8 cellular contexts compared by ENCODE assay signal in genomic region chr11:18526130-18526520, GRCh38. TPM values are rescaled to one million over a fixed set of nuclear protein-coding genes. Genes with fewer than 3 reads are reported as not detected.
DNase-seq lines count a peak whose midpoint lies in the region; ATAC-seq, FAIRE-seq and TF ChIP-seq lines count a peak whose summit lies in the region.

No MANE protein-coding gene starts in this region.

- DNase-seq in activated T-cell treated with anti-CD3 and anti-CD28 coated beads, Interleukin-2, amount 50 U/mL, for 4 hours: no peak
- no peak for DNase-seq in activated T-cell treated with anti-CD3 and anti-CD28 coated beads, Interleukin-2, amount 50 U/mL, for 48 hours
- DNase-seq in amniotic epithelial cell (ENCODE audit: low read depth) (peak; percentile 10), HepG2 (ENCODE audit: low spot score) (no peak), tibial nerve (ENCODE audit: low spot score in 2 of 2) (no peak), SW480 (ENCODE audit: low spot score) (no peak), hippocampal formation (lab: John Stamatoyannopoulos, UW) (no peak)

- TF ChIP-seq CTCF in HepG2 (CRISPR knock-in tag; IDR thresholded peaks at IDR 0.05) (no peak), tibial nerve (IDR thresholded peaks at IDR 0.05) (no peak)

- no peak overlapping the region for H2AFZ ChIP-seq in HepG2 (ENCODE audit: low read length)

- POLR2A ChIA-PET in HepG2 (lab: Yijun Ruan, JAX): interaction anchor here (0.6 to 2.8 kb wide), 22 partner anchors 13 to 525 kb away, joined by 3 to 31 read pairs (median 4); partner anchors contain the start of genes HPS5, LDHA, SPTY2D1 and UEVLD

- H4K20me1 ChIP-seq in HepG2 (ENCODE audit: insufficient read depth, low read length): 0 out of 2 replicates have a peak, but pooled peaks cover 2% of the 10 kb centered on the region

- 1% methylated on average over 8 of the region's 8 CpGs for WGBS in HepG2 (ENCODE audit: low lambda C conversion rate)
- WGBS in tibial nerve, 2 donors: 1 to 2% methylated on average over 8 of the region's 8 CpGs

- H3K4me2 ChIP-seq in HepG2 (ENCODE audit: low read depth, low read length): peak overlapping the region; percentile 72

- H3K9ac ChIP-seq in HepG2 (ENCODE audit: insufficient read depth, low read depth, low read length): peak overlapping the region; percentile 95

- H3K36me3 Mint-ChIP-seq in activated T-cell treated with anti-CD3 and anti-CD28 coated beads, Interleukin-2, amount 50 U/mL, for 4 hours (ENCODE audit: insufficient read depth): peaks cover 18% of the 10 kb centered on the region

- in situ Hi-C loops in HepG2 (cut with HindIII; ENCODE audit: extremely low pct_ligation_motif_present, low pct_unique_long_range_greater_than_20kb): no loop called here

- TF ChIP-seq POLR2A in HepG2 (IDR thresholded peaks at IDR 0.05; ENCODE audit: insufficient read depth in 1 of 2, low read depth in 2 of 2, low read length in 2 of 2) (no peak), tibial nerve (IDR thresholded peaks at IDR 0.05) (no peak)

- TF ChIP-seq EP300 in HepG2 (IDR thresholded peaks at IDR 0.05; ENCODE audit: low read depth in 2 of 2, low read length in 2 of 2): no peak
- no peak for TF ChIP-seq EP300 in HepG2 (CRISPR knock-in tag; IDR thresholded peaks at IDR 0.05; ENCODE audit: borderline replicate concordance)
- no peak for TF ChIP-seq EP300 in tibial nerve (IDR thresholded peaks at IDR 0.05)

- no peaks in the 10 kb centered on the region for H3K9me3 Mint-ChIP-seq in activated T-cell treated with anti-CD3 and anti-CD28 coated beads, Interleukin-2, amount 50 U/mL, for 4 hours

- peaks cover 40% of the 10 kb centered on the region for H3K4me1 ChIP-seq in HepG2 (ENCODE audit: insufficient read depth, low read length)
- peaks cover 0 to 56% (median 2%) of the 10 kb centered on the region in 4 donors for H3K4me1 ChIP-seq in tibial nerve

- H3K27me3 Mint-ChIP-seq in activated T-cell treated with anti-CD3 and anti-CD28 coated beads, Interleukin-2, amount 50 U/mL, for 4 hours (ENCODE audit: low read depth): no peaks in the 10 kb centered on the region

- H3K36me3 ChIP-seq in HepG2 (replicated peaks in 1 of 2; ENCODE audit: control insufficient read depth in 1 of 2, insufficient read depth in 2 of 2, low read length in 2 of 2) (0 out of 5 replicates have a peak, but pooled peaks cover 0 to 1% of the 10 kb centered on the region in 2 experiments), tibial nerve (peaks cover 0 to 13% (median 0%) of the 10 kb centered on the region in 3 donors)

- H3K9me3 ChIP-seq in HepG2 (ENCODE audit: low read length): no peaks in the 10 kb centered on the region
- no peaks in the 10 kb centered on the region for H3K9me3 ChIP-seq in tibial nerve

- H3K4me3 Mint-ChIP-seq in activated T-cell treated with anti-CD3 and anti-CD28 coated beads, Interleukin-2, amount 50 U/mL, for 4 hours: peak overlapping the region; percentile 99

- no peak for FAIRE-seq in HepG2 (lab: Jason Lieb, UNC)

- no TSS peak for BruUV-seq in HepG2 (replicated peaks; lab: Mats Ljungman, UMichigan)

- peaks cover 40% of the 10 kb centered on the region for H3K79me2 ChIP-seq in HepG2 (ENCODE audit: insufficient read depth, low read length)

- CTCF ChIA-PET in HepG2 (lab: Yijun Ruan, JAX; ENCODE audit: low intra/inter-chr PET ratio, low total read pairs): no interaction called here

- TF ChIP-seq RAD21 in HepG2 (CRISPR knock-in tag; IDR thresholded peaks at IDR 0.05): no peak

- H3K27ac ChIP-seq in HepG2 (ENCODE audit: extremely low read length, insufficient read depth, low read length): peak overlapping the region; percentile 93
- peak overlapping the region; percentile 79 to 99 (median 96) for H3K27ac ChIP-seq in tibial nerve

- peaks cover 43% of the 10 kb centered on the region for H3K4me1 Mint-ChIP-seq in activated T-cell treated with anti-CD3 and anti-CD28 coated beads, Interleukin-2, amount 50 U/mL, for 4 hours (ENCODE audit: low read depth)

- H3K4me3 ChIP-seq in HepG2 (replicated peaks in 1 of 3; ENCODE audit: insufficient read depth in 1 of 3, low read depth in 2 of 3, low read length in 3 of 3): peak overlapping the region; percentile 84 to 88 (median 85)
- peak overlapping the region; percentile 69 to 95 (median 90) for H3K4me3 ChIP-seq in tibial nerve

- ATAC-seq in activated T-cell treated with anti-CD3 and anti-CD28 coated beads, Interleukin-2, amount 50 U/mL, for 4 hours: no peak
- ATAC-seq in HepG2 (no peak), HG02759 (IDR thresholded peaks at IDR 0.05; ENCODE audit: unreplicated experiment) (no peak)

- intact Hi-C loops in HepG2 (cut with micrococcal nuclease; ENCODE audit: unreplicated experiment): loop anchor here (2.0 to 10.0 kb wide), 2 partner anchors 63 to 131 kb away; partner anchors contain the start of genes LDHA and UEVLD

- H3K27me3 ChIP-seq in HepG2 (ENCODE audit: control insufficient read depth in 1 of 2, insufficient read depth in 2 of 2, low read length in 2 of 2) (no peaks in the 10 kb centered on the region; a peak in 1 of 5 replicates), tibial nerve (no peaks in the 10 kb centered on the region)

TF ChIP-seq in HepG2, 621 proteins besides CTCF, POLR2A, EP300 and RAD21 (continues in another document):
- 0 out of 2 replicates have a peak, but pooled peaks have one; percentile 21 for TF ChIP-seq ZNF558 (CRISPR knock-in tag; IDR thresholded peaks at IDR 0.05; ENCODE audit: borderline replicate concordance)
- TF ChIP-seq MIER3 (CRISPR knock-in tag; IDR thresholded peaks at IDR 0.05; ENCODE audit: borderline replicate concordance): no peak
- no peak for TF ChIP-seq ZNF660 (CRISPR knock-in tag; IDR thresholded peaks at IDR 0.05; ENCODE audit: borderline replicate concordance, low read depth)
- TF ChIP-seq ZNF281 (CRISPR knock-in tag; IDR thresholded peaks at IDR 0.05; ENCODE audit: borderline replicate concordance): no peak

RNA-seq across cellular contexts. Expression of gene TSG101, which starts 0.6 kb away (rescaled TPM):
- 10 to 100 TPM; 44.9 to 48.1 (median 45.4) TPM for total RNA-seq in activated T-cell treated with anti-CD3 and anti-CD28 coated beads, Interleukin-2, amount 50 U/mL, for 4 hours
- 69.3 and 96.3 TPM in 2 replicates for total RNA-seq in HepG2 (2016; rRNA removed; fragmentation: Illumina TruSeq; extraction: Trizol)
- 42.6 and 49.6 TPM in 2 replicates for total RNA-seq in HepG2 (2016; cell fraction: cytosol; rRNA removed; fragmentation: Illumina TruSeq; extraction: Trizol; ENCODE audit: low read depth)
- total RNA-seq in HepG2 (2016; cell fraction: insoluble cytoplasmic fraction; rRNA removed; fragmentation: Illumina TruSeq; extraction: Trizol): 69.2 and 93.6 TPM in 2 replicates
- 62.9 and 65.2 TPM in 2 replicates for total RNA-seq in HepG2 (2016; cell fraction: membrane; rRNA removed; fragmentation: Illumina TruSeq; extraction: Trizol)
- 40.0 and 40.5 TPM in 2 replicates for total RNA-seq in HepG2 (2016; cell fraction: nucleus; rRNA removed; fragmentation: Illumina TruSeq; extraction: Trizol)
- polyA plus RNA-seq in HepG2 (2011; rRNA removed): 200 and 206 TPM in 2 replicates
- polyA plus RNA-seq in HepG2 (2011; cell fraction: cytosol; rRNA removed): 205 and 263 TPM in 2 replicates
- 61.2 and 66.6 TPM in 2 replicates for polyA plus RNA-seq in HepG2 (2011; cell fraction: nucleus; rRNA removed)
- polyA plus RNA-seq in HepG2 (2012): 67.4 and 72.7 TPM in 2 replicates
- polyA plus RNA-seq in HepG2 (2016; cell fraction: cytosol; fragmentation: Illumina TruSeq; extraction: Trizol; ENCODE audit: low read depth): 39.8 and 45.7 TPM in 2 replicates
- 96.4 and 113 TPM in 2 replicates for polyA plus RNA-seq in HepG2 (2016; cell fraction: insoluble cytoplasmic fraction; fragmentation: Illumina TruSeq; extraction: Trizol; ENCODE audit: low read depth)
- polyA plus RNA-seq in HepG2 (2016; cell fraction: membrane; fragmentation: Illumina TruSeq; extraction: Trizol; ENCODE audit: low read depth): 42.9 and 46.6 TPM in 2 replicates
- polyA plus RNA-seq in HepG2 (2016; cell fraction: nucleus; fragmentation: Illumina TruSeq; extraction: Trizol; ENCODE audit: insufficient read depth, low read depth): 42.6 and 45.8 TPM in 2 replicates
- polyA minus RNA-seq in HepG2 (2011; rRNA and poly(A)+ RNA removed; ENCODE audit: low replicate concordance): 155 and 281 TPM in 2 replicates
- 86.9 and 105 TPM in 2 replicates for polyA minus RNA-seq in HepG2 (2011; cell fraction: cytosol; rRNA and poly(A)+ RNA removed)
- polyA minus RNA-seq in HepG2 (2011; cell fraction: nucleus; rRNA and poly(A)+ RNA removed): 52.0 and 73.0 TPM in 2 replicates
- total RNA-seq in tibial nerve: 100 to 1,000 TPM in 2 of 4 donors, 10 to 100 TPM in 2; 83.3 to 104 (median 99.1) TPM
